16 cellular contexts compared by ENCODE assay signal in genomic region chrX:56782362-56782761, GRCh38. TPM values are rescaled to one million over a fixed set of nuclear protein-coding genes. Genes with fewer than 3 reads are reported as not detected.
A peak's percentile ranks its signal among the peaks of the same experiment; 100 is the strongest.
DNase-seq lines count a peak whose midpoint lies in the region; ATAC-seq, FAIRE-seq and TF ChIP-seq lines count a peak whose summit lies in the region.
"Had no signal": no experiment of that assay in that cellular context is flagged by ENCODE, and none has a peak within 500 bp of the region (broad histone marks: within the 10 kb centered on the region; RNA-seq: fewer than 3 reads in every experiment).

No MANE protein-coding gene starts in this region.

- no peaks in the 10 kb centered on the region for H3K9me3 ChIP-seq in BLaER1 treated with 17β-estradiol and CSF1 and Interleukin-3, amounts not matched to agents 10 nM and 100 nM (replicated peaks in 1 of 11)
- no peaks in the 10 kb centered on the region for H3K9me3 ChIP-seq in neural progenitor cell (ENCODE audit: low read depth)
- H3K9me3 ChIP-seq: esophagus muscularis mucosa, stomach had no signal

- DNase-seq in GM12891 (ENCODE audit: insufficient read length, low spot score) (no peak), inferior parietal cortex (ENCODE audit: extremely low spot score) (no peak), neural progenitor cell (ENCODE audit: low spot score) (no peak)
- no peak for DNase-seq in activated CD4-positive, alpha-beta memory T cell treated with anti-CD3 and anti-CD28 coated beads for 36 hours
- DNase-seq: HCEC 1CT, NCI-H2171 treated with DMSO at 0.1 percent for 48 hours, stomach had no signal

- peak overlapping the region; percentile 68 to 85 (median 81) for H3K4me2 ChIP-seq in BLaER1 treated with 17β-estradiol and CSF1 and Interleukin-3, amounts not matched to agents 10 nM and 100 nM
- H3K4me2 ChIP-seq in neural progenitor cell, result no peak overlapping the region

- peak overlapping the region in 7 of 10 experiments; percentile 38 to 65 (median 55); a peak in 6 of 20 replicates for H3K4me3 ChIP-seq in BLaER1 treated with 17β-estradiol and CSF1 and Interleukin-3, amounts not matched to agents 10 nM and 100 nM
- no peak overlapping the region for H3K4me3 ChIP-seq in neural progenitor cell
- H3K4me3 ChIP-seq: SK-N-MC had no signal

- H3F3A ChIP-seq in neural progenitor cell (ENCODE audit: low read depth), result no peaks in the 10 kb centered on the region

- peaks cover 27% of the 10 kb centered on the region for H3K4me1 Mint-ChIP-seq in activated CD4-positive, alpha-beta memory T cell treated with anti-CD3 and anti-CD28 coated beads for 36 hours (ENCODE audit: low read depth)
- H3K4me1 Mint-ChIP-seq in neural progenitor cell, result no peaks in the 10 kb centered on the region

- CTCF ChIA-PET in activated CD4-positive, alpha-beta memory T cell treated with anti-CD3 and anti-CD28 coated beads for 36 hours (lab: Charles Lee), result no interaction called here

- ATAC-seq in HG03045 (IDR thresholded peaks at IDR 0.05; ENCODE audit: unreplicated experiment), result no peak
- ATAC-seq in HG02642 (IDR thresholded peaks at IDR 0.05; ENCODE audit: poor library complexity, unreplicated experiment), result no peak
- ATAC-seq: sciatic nerve had no signal

- TF ChIP-seq CTCF in neural progenitor cell (IDR thresholded peaks at IDR 0.05), result no peak

- intact Hi-C loops in activated CD4-positive, alpha-beta memory T cell treated with anti-CD3 and anti-CD28 coated beads for 36 hours (cut with micrococcal nuclease), result no loop called here

- H2AFZ ChIP-seq in neural progenitor cell (replicated peaks), result no peak overlapping the region

- H3K4me1 ChIP-seq in BLaER1 treated with 17β-estradiol and CSF1 and Interleukin-3, amounts not matched to agents 10 nM and 100 nM, result peaks cover 23 to 52% (median 36%) of the 10 kb centered on the region in 10 experiments
- H3K4me1 ChIP-seq in neural progenitor cell, result peaks cover 6% of the 10 kb centered on the region

- peaks cover 0 to 5% (median 0%) of the 10 kb centered on the region in 11 experiments; a peak in 3 of 22 replicates for H4K20me1 ChIP-seq in BLaER1 treated with 17β-estradiol and CSF1 and Interleukin-3, amounts not matched to agents 10 nM and 100 nM
- H4K20me1 ChIP-seq in neural progenitor cell (ENCODE audit: low read depth), result no peaks in the 10 kb centered on the region

- H3K27ac ChIP-seq in BLaER1 treated with 17β-estradiol and CSF1 and Interleukin-3, amounts not matched to agents 10 nM and 100 nM, result peak overlapping the region in 9 of 11 experiments; percentile 61 to 90 (median 84); a peak in 17 of 22 replicates
- H3K27ac ChIP-seq in layer of hippocampus (ENCODE audit: low read depth, low read length), result peak overlapping the region; percentile 95
- no peak overlapping the region for H3K27ac ChIP-seq in neural progenitor cell
- H3K27ac ChIP-seq: C4-2B, SK-N-MC had no signal

- H3K36me3 Mint-ChIP-seq in activated CD4-positive, alpha-beta memory T cell treated with anti-CD3 and anti-CD28 coated beads for 36 hours, result no peaks in the 10 kb centered on the region
- peaks cover 35% of the 10 kb centered on the region for H3K36me3 Mint-ChIP-seq in neural progenitor cell

- H3K79me2 ChIP-seq in neural progenitor cell (ENCODE audit: low read depth), result no peaks in the 10 kb centered on the region

- no peaks in the 10 kb centered on the region for H3K27me3 Mint-ChIP-seq in activated CD4-positive, alpha-beta memory T cell treated with anti-CD3 and anti-CD28 coated beads for 36 hours
- H3K27me3 Mint-ChIP-seq in neural progenitor cell (ENCODE audit: insufficient read depth, low read depth), result peaks cover 10% of the 10 kb centered on the region

- POLR2A ChIA-PET in activated CD4-positive, alpha-beta memory T cell treated with anti-CD3 and anti-CD28 coated beads for 36 hours (lab: Charles Lee), result no interaction called here

- no peaks in the 10 kb centered on the region for H3K9me3 Mint-ChIP-seq in activated CD4-positive, alpha-beta memory T cell treated with anti-CD3 and anti-CD28 coated beads for 36 hours
- H3K9me3 Mint-ChIP-seq in neural progenitor cell, result peaks cover 33% of the 10 kb centered on the region

- peak overlapping the region in 9 of 11 experiments; percentile 68 to 83 (median 82); a peak in 12 of 22 replicates for H3K9ac ChIP-seq in BLaER1 treated with 17β-estradiol and CSF1 and Interleukin-3, amounts not matched to agents 10 nM and 100 nM
- no peak overlapping the region for H3K9ac ChIP-seq in neural progenitor cell

- peaks cover 0 to 17% (median 0%) of the 10 kb centered on the region in 11 experiments; a peak in 2 of 22 replicates for H3K36me3 ChIP-seq in BLaER1 treated with 17β-estradiol and CSF1 and Interleukin-3, amounts not matched to agents 10 nM and 100 nM
- H3K36me3 ChIP-seq in neural progenitor cell, result no peaks in the 10 kb centered on the region
- H3K36me3 ChIP-seq: esophagus muscularis mucosa had no signal

- peaks cover 0 to 11% (median 5%) of the 10 kb centered on the region in 11 experiments; a peak in 8 of 22 replicates for H3K27me3 ChIP-seq in BLaER1 treated with 17β-estradiol and CSF1 and Interleukin-3, amounts not matched to agents 10 nM and 100 nM
- no peaks in the 10 kb centered on the region for H3K27me3 ChIP-seq in layer of hippocampus (ENCODE audit: control insufficient read depth, insufficient read depth, low read length)
- no peaks in the 10 kb centered on the region for H3K27me3 ChIP-seq in neural progenitor cell
- H3K27me3 ChIP-seq: esophagus muscularis mucosa, stomach had no signal

- no peak for FAIRE-seq in GM12891 (lab: Jason Lieb, UNC)
- FAIRE-seq: colon had no signal

- no peak overlapping the region for H3K4me3 Mint-ChIP-seq in activated CD4-positive, alpha-beta memory T cell treated with anti-CD3 and anti-CD28 coated beads for 36 hours
- H3K4me3 Mint-ChIP-seq in neural progenitor cell, result no peak overlapping the region

- no peak for TF ChIP-seq POLR2A in GM12891 (IDR thresholded peaks at IDR 0.05; ENCODE audit: low read depth, low read length)

- H3K27ac Mint-ChIP-seq in activated CD4-positive, alpha-beta memory T cell treated with anti-CD3 and anti-CD28 coated beads for 36 hours, result peak overlapping the region; percentile 68
- H3K27ac Mint-ChIP-seq in neural progenitor cell, result no peak overlapping the region

TF ChIP-seq in GM12891, 5 proteins besides CTCF, POLR2A, EP300 and RAD21:
- TF ChIP-seq TAF1 (IDR thresholded peaks at IDR 0.05; ENCODE audit: low read depth, low read length) (no peak), SPI1 (IDR thresholded peaks at IDR 0.05; ENCODE audit: low read depth, low read length) (peak; percentile 27; the same call in 1 of the 2 replicates)

RNA-seq across cellular contexts. Expression of gene NBDY, which starts 53.3 kb away (rescaled TPM):
- 37.7 TPM for polyA plus RNA-seq in GM12891 (2012; ENCODE audit: low read depth, missing spikeins)
- 10 to 100 TPM; 45.1 to 50.0 TPM for total RNA-seq in activated CD4-positive, alpha-beta memory T cell treated with anti-CD3 and anti-CD28 coated beads for 36 hours
- total RNA-seq in neural progenitor cell (ENCODE audit: low replicate concordance), result 12.2 and 19.2 TPM in 2 replicates
